Comparison of ENCODE assay signal across 8 cellular contexts in the genomic region with DNA sequence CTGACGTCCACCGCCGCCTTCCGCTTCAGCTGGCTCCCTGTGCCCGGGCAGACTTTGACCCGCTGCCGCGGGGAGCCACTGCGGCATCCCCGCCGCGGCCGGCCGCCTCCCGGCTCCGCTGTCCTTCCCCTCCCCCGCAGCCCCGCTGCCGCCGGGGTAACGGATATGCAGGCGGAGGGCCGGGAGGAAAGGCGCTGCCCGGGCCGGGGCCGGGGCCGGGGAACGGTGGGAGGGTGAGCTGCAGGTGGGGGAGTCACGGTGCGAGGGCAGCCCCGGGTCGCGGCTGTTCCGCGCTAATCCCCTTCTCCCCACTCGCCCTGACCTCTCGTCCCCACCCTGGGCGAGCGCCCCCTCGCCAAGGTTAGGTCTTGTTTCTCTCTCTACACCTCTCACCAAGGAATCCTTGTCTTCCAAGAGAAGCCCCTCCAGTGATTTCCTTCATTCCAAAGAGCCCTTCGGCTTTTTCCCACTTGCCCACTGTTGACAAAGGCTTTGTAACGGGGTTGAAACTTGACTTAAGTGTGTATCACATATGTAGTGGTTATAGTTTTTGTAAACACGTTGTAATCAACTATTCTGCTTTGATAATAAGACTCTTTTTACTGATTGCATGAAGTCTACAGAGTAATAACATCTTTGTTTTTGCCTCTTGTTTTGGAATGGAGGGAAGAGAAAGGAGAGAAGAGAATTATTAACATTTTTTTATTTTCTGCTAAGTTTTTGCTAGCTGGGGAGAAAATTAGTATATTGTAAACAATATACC. TPM values are rescaled to one million over a fixed set of nuclear protein-coding genes. Genes with fewer than 3 reads are reported as not detected.
DNase-seq lines count a peak whose midpoint lies in the region; ATAC-seq, FAIRE-seq and TF ChIP-seq lines count a peak whose summit lies in the region.

No MANE protein-coding gene starts in this region.

- H3K18ac ChIP-seq in H9 (ENCODE audit: insufficient read length, low read depth, low read length), result peak overlapping the region; percentile 79

- no peak overlapping the region for H4K5ac ChIP-seq in H9 (ENCODE audit: insufficient read length, low read depth, low read length)

- no peak overlapping the region for H2BK120ac ChIP-seq in H9 (ENCODE audit: low read depth, low read length, poor library complexity, severe bottlenecking)

- WGBS in H9 (ENCODE audit: extremely low coverage, insufficient read length, low lambda C conversion rate), result no CpG with 5 or more reads among the region's 44 CpGs

- H2BK20ac ChIP-seq in H9 (ENCODE audit: low read depth, low read length, poor library complexity, severe bottlenecking), result no peak overlapping the region

- H2BK5ac ChIP-seq in H9 (ENCODE audit: insufficient read length, low read length), result no peak overlapping the region

- H3K4me1 ChIP-seq in H9 (ENCODE audit: insufficient read depth, low read length) (peaks cover 4% of the 10 kb centered on the region; the same call in 1 of the 2 replicates), Loucy (ENCODE audit: insufficient read depth, low read length, poor library complexity, severe bottlenecking) (peaks cover 38% of the 10 kb centered on the region)

- no peak overlapping the region for H2AFZ ChIP-seq in H9 (ENCODE audit: low read length)
- peak overlapping the region; percentile 96 for H2AFZ ChIP-seq in Loucy (ENCODE audit: low read length)

- H3K9me2 ChIP-seq in Loucy (replicated peaks; ENCODE audit: low read depth, low read length), result no peaks in the 10 kb centered on the region

- no peak overlapping the region for H2BK12ac ChIP-seq in H9 (ENCODE audit: insufficient read length, low read depth, low read length)

- H4K8ac ChIP-seq in H9 (replicated peaks; ENCODE audit: insufficient read length, low read depth, low read length), result no peak overlapping the region

- no peak overlapping the region for H3K56ac ChIP-seq in H9 (ENCODE audit: insufficient read length, low read depth, low read length)

- H3K27me3 Mint-ChIP-seq in H9 (ENCODE audit: low read depth), result no peaks in the 10 kb centered on the region; the same call in 1 of the 2 replicates
- peaks cover 3% of the 10 kb centered on the region for H3K27me3 Mint-ChIP-seq in central memory CD8-positive, alpha-beta T cell

- 0 out of 2 replicates have a peak, but pooled peaks cover 6% of the 10 kb centered on the region for H3F3A ChIP-seq in Loucy (ENCODE audit: low read depth)

- DNase-seq in GM12892 (ENCODE audit: insufficient read length) (peak; percentile 53), H9 (peak; percentile 72), UCSD-AML1 (lab: John Stamatoyannopoulos, UW; ENCODE audit: unreplicated experiment) (peak; percentile 79), left kidney (ENCODE audit: low read depth, low spot score) (peak; percentile 89), kidney glomerular epithelial cell (lab: John Stamatoyannopoulos, UW) (no peak)
- DNase-seq in central memory CD8-positive, alpha-beta T cell (ENCODE audit: low spot score in 2 of 2), result no peak
- peak; percentile 58 for DNase-seq in stimulated activated CD4-positive, alpha-beta T cell treated with anti-CD3 and anti-CD28 coated beads, Interleukin-4, amount 100 ng/mL, for 24 hours

- H3K9ac ChIP-seq in H9 (ENCODE audit: extremely low read depth, insufficient read length, low read length), result peak overlapping the region; percentile 64
- peak overlapping the region; percentile 75 for H3K9ac ChIP-seq in Loucy (ENCODE audit: low read depth, low read length, poor library complexity, severe bottlenecking)

- no peak overlapping the region for H3K27ac ChIP-seq in H9 (ENCODE audit: insufficient read length, low read depth, low read length)

- H3K79me2 ChIP-seq in H9 (ENCODE audit: insufficient read depth, low read length), result peaks cover 6% of the 10 kb centered on the region; the same call in 1 of the 2 replicates
- peaks cover 36% of the 10 kb centered on the region for H3K79me2 ChIP-seq in Loucy (ENCODE audit: insufficient read depth, low read length)

- H3K9me3 ChIP-seq in H9 (ENCODE audit: control insufficient read depth, low read depth, low read length) (no peaks in the 10 kb centered on the region), Loucy (ENCODE audit: insufficient read depth, low read depth, low read length) (no peaks in the 10 kb centered on the region)

- H2AK5ac ChIP-seq in H9 (ENCODE audit: insufficient read length, low read length), result no peak overlapping the region

- H3K27me3 ChIP-seq in H9 (ENCODE audit: insufficient read depth, low read length) (no peaks in the 10 kb centered on the region), Loucy (ENCODE audit: insufficient read depth, low read length, poor library complexity, severe bottlenecking) (no peaks in the 10 kb centered on the region)

- no peak for TF ChIP-seq POLR2A in GM12892 (IDR thresholded peaks at IDR 0.05; ENCODE audit: low read depth, low read length)

- peak; percentile 45; the same call in 1 of the 3 replicates for TF ChIP-seq CTCF in H9 (conservative IDR thresholded peaks at IDR 0.05)
- peak; percentile 41 for TF ChIP-seq CTCF in Loucy (conservative IDR thresholded peaks at IDR 0.05; ENCODE audit: low read length)

- peak; percentile 37 for ATAC-seq in central memory CD8-positive, alpha-beta T cell (replicated peaks; ENCODE audit: extremely low read depth, poor library complexity, severe bottlenecking)

- no peak overlapping the region for H4K91ac ChIP-seq in H9 (ENCODE audit: insufficient read length, low read depth, low read length)

- H3K79me1 ChIP-seq in H9 (ENCODE audit: insufficient read depth, low read depth, low read length, poor library complexity, severe bottlenecking), result no peaks in the 10 kb centered on the region

- no peaks in the 10 kb centered on the region for H3K9me3 Mint-ChIP-seq in H9
- no peaks in the 10 kb centered on the region for H3K9me3 Mint-ChIP-seq in central memory CD8-positive, alpha-beta T cell

- H3K4me3 Mint-ChIP-seq in H9, result no peak overlapping the region
- H3K4me3 Mint-ChIP-seq in central memory CD8-positive, alpha-beta T cell, result no peak overlapping the region

- FAIRE-seq in GM12892 (lab: Jason Lieb, UNC), result no peak

- H4K20me1 ChIP-seq in H9 (ENCODE audit: control insufficient read depth, insufficient read depth, insufficient read length), result no peaks in the 10 kb centered on the region
- peaks cover 38% of the 10 kb centered on the region for H4K20me1 ChIP-seq in Loucy (ENCODE audit: insufficient read depth, low read length, poor library complexity, severe bottlenecking)

- no peaks in the 10 kb centered on the region for H3K36me3 ChIP-seq in Loucy (ENCODE audit: insufficient read depth, low read length)

- peaks cover 6 to 8% of the 10 kb centered on the region in 2 experiments for H3K4me1 Mint-ChIP-seq in H9
- peaks cover 6% of the 10 kb centered on the region for H3K4me1 Mint-ChIP-seq in central memory CD8-positive, alpha-beta T cell

- H2BK15ac ChIP-seq in H9 (ENCODE audit: low read depth, low read length), result no peak overlapping the region

- peak overlapping the region; percentile 60 for H3K4me2 ChIP-seq in H9 (ENCODE audit: insufficient read depth, insufficient read length, low read length)
- H3K4me2 ChIP-seq in Loucy (ENCODE audit: low read depth, low read length, poor library complexity, severe bottlenecking), result peak overlapping the region; percentile 92

- H3K23me2 ChIP-seq in H9 (ENCODE audit: insufficient read length, low read depth, low read length, poor library complexity, severe bottlenecking), result no peaks in the 10 kb centered on the region

- H3K36me3 Mint-ChIP-seq in H9 (ENCODE audit: insufficient read depth in 1 of 3, low read depth in 3 of 3), result no peaks in the 10 kb centered on the region
- H3K36me3 Mint-ChIP-seq in central memory CD8-positive, alpha-beta T cell (ENCODE audit: insufficient read depth), result peaks cover 4% of the 10 kb centered on the region

- H3K14ac ChIP-seq in H9 (ENCODE audit: insufficient read depth, low read length), result peak overlapping the region; percentile 76

- peak overlapping the region; percentile 81 for H3K4me3 ChIP-seq in Loucy (ENCODE audit: low read length, poor library complexity, severe bottlenecking)

- no peak overlapping the region for H3T11ph ChIP-seq in H9 (ENCODE audit: low read length)

- H3K23ac ChIP-seq in H9 (ENCODE audit: insufficient read length, low read depth, low read length), result no peak overlapping the region

- H3K4ac ChIP-seq in H9 (ENCODE audit: low read depth, low read length), result no peak overlapping the region

- peak overlapping the region in 2 of 3 experiments; percentile 80 to 81; a peak in 2 of 7 replicates for H3K27ac Mint-ChIP-seq in H9
- no peak overlapping the region for H3K27ac Mint-ChIP-seq in central memory CD8-positive, alpha-beta T cell (ENCODE audit: low read depth)

RNA-seq across cellular contexts. Expression of gene XPR1, which starts 0.7 kb away (rescaled TPM):
- polyA plus RNA-seq in GM12892 (2012; ENCODE audit: missing spikeins), result 9.3 TPM
- total RNA-seq in H9 (2021), result 34.1 and 35.1 TPM in 2 replicates

Comparison
In these comparisons a context has a peak if more than half of its experiments do, and no peak if none do; other contexts are left out.
1. DNase-seq: peak in GM12892 (single experiment), H9 (single experiment), UCSD-AML1 (single experiment), left kidney (single experiment) and stimulated activated CD4-positive, alpha-beta T cell treated with anti-CD3 and anti-CD28 coated beads, Interleukin-4, amount 100 ng/mL, for 24 hours (single experiment); none in central memory CD8-positive, alpha-beta T cell (0 of 2) and kidney glomerular epithelial cell (single experiment).